In the genomic region with DNA sequence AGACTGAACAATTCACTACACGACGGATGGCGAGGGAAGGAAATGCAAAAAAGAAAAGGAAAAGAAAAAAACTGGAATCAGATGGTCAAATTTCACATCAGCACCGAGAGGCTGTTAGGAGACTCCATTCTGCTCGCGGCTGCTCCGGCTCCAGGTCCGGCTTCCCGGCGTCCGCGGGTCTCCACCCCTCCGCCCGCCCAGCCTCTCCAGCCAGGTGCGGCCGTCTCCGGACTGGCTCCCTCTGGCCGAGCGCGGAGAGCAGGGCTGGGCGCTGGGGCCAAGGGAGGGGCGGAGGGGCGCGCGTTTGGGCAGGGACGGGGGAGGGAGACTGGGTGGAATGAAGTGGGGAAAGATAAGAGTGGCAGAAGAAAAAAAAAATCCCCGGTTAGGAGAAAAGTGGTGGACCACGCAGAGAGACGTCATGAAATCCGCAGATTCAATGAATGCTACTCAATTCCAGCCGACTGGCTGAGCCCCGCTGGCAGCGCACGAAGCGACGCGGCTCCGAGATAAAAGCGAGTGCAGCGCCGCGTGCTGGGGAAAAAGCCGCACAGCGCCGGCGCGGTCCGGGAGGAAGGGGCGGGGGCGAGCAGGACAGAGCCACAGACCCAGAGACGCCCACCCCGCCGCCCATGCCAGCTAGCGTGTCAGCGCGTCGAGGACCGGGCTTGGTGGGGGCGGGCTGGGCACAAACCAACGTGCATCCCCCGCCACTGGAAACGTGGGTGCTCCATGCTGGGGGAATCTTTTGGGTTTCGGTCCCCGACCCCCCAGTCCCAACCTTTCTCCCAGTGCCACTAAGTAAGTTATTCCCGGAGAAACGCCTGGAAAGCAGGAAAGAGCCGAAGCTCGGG, we compare ENCODE assay signal across 1 cellular context.
TF ChIP-seq lines count a peak whose summit lies in the region.

A gene with protein sequence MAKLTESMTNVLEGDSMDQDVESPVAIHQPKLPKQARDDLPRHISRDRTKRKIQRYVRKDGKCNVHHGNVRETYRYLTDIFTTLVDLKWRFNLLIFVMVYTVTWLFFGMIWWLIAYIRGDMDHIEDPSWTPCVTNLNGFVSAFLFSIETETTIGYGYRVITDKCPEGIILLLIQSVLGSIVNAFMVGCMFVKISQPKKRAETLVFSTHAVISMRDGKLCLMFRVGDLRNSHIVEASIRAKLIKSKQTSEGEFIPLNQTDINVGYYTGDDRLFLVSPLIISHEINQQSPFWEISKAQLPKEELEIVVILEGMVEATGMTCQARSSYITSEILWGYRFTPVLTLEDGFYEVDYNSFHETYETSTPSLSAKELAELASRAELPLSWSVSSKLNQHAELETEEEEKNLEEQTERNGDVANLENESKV (minus strand): TSS at position 517 of the 854 bp plus-strand sequence. CDS start 75,775 bp downstream, outside the sequence.

TF ChIP-seq in HepG2, 621 proteins besides CTCF, POLR2A, EP300 and RAD21 (continued from another document):
- TF ChIP-seq, protein P1, sequence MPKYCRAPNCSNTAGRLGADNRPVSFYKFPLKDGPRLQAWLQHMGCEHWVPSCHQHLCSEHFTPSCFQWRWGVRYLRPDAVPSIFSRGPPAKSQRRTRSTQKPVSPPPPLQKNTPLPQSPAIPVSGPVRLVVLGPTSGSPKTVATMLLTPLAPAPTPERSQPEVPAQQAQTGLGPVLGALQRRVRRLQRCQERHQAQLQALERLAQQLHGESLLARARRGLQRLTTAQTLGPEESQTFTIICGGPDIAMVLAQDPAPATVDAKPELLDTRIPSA (CRISPR knock-in tag; IDR thresholded peaks at IDR 0.05; ENCODE audit: borderline replicate concordance), result no peak
- TF ChIP-seq HNRNPLL (IDR thresholded peaks at IDR 0.05; ENCODE audit: low read depth, low read length, poor library complexity, severe bottlenecking) (peak; percentile 30), JUNB (CRISPR knock-in tag; IDR thresholded peaks at IDR 0.05; ENCODE audit: borderline replicate concordance) (no peak), ZNF556 (CRISPR knock-in tag; IDR thresholded peaks at IDR 0.05; ENCODE audit: borderline replicate concordance) (no peak), SNAI1 (CRISPR knock-in tag; IDR thresholded peaks at IDR 0.05; ENCODE audit: borderline replicate concordance) (no peak), MIER2 (CRISPR knock-in tag; IDR thresholded peaks at IDR 0.05) (no peak), HNF4G (IDR thresholded peaks at IDR 0.05; ENCODE audit: borderline replicate concordance, low read depth, low read length) (no peak), HNF4G (CRISPR knock-in tag; IDR thresholded peaks at IDR 0.05; ENCODE audit: borderline replicate concordance, low read depth) (no peak), ZNF850 (CRISPR knock-in tag; conservative IDR thresholded peaks at IDR 0.05) (no peak), ZNF207 (IDR thresholded peaks at IDR 0.05; ENCODE audit: borderline replicate concordance) (no peak), ZNF841 (CRISPR knock-in tag; IDR thresholded peaks at IDR 0.05; ENCODE audit: borderline replicate concordance) (no peak)
- TF ChIP-seq, protein P2, sequence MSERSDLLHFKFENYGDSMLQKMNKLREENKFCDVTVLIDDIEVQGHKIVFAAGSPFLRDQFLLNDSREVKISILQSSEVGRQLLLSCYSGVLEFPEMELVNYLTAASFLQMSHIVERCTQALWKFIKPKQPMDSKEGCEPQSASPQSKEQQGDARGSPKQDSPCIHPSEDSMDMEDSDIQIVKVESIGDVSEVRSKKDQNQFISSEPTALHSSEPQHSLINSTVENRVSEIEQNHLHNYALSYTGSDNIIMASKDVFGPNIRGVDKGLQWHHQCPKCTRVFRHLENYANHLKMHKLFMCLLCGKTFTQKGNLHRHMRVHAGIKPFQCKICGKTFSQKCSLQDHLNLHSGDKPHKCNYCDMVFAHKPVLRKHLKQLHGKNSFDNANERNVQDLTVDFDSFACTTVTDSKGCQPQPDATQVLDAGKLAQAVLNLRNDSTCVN (CRISPR knock-in tag; IDR thresholded peaks at IDR 0.05; ENCODE audit: borderline replicate concordance), result no peak
